Comparison of ENCODE assay signal across 28 cellular contexts in genomic region chr13:110358381-110358780, GRCh38. TPM values are rescaled to one million over a fixed set of nuclear protein-coding genes. Genes with fewer than 3 reads are reported as not detected.
"Had no signal": no experiment of that assay in that cellular context is flagged by ENCODE, and none has a peak within 500 bp of the region (broad histone marks: within the 10 kb centered on the region; RNA-seq: fewer than 3 reads in every experiment).

No MANE protein-coding gene starts in this region.

- ATAC-seq: activated CD4-positive, CD25-positive, alpha-beta regulatory T cell treated with anti-CD3 and anti-CD28 coated beads, Interleukin-2, amount 50 U/mL, for 24 hours; activated T-cell treated with anti-CD3 and anti-CD28 coated beads, Interleukin-2, amount 50 U/mL, for 4 hours; activated T-helper 17 cell treated with anti-CD3 and anti-CD28 coated beads, Interleukin-2, amount 50 U/mL, for 72 hours; left colon; sciatic nerve had no signal

- H3K27me3 Mint-ChIP-seq: activated CD4-positive, alpha-beta memory T cell treated with anti-CD3 and anti-CD28 coated beads, Interleukin-2, amount 10 ng/mL, durations not matched to agents 7 days and 5 days had no signal

- H3K4me1 ChIP-seq: breast epithelium had no signal

- H3K4me1 Mint-ChIP-seq: activated CD4-positive, alpha-beta memory T cell treated with anti-CD3 and anti-CD28 coated beads, Interleukin-2, amount 10 ng/mL, durations not matched to agents 7 days and 5 days; activated CD4-positive, alpha-beta T cell treated with anti-CD3 and anti-CD28 coated beads, Interleukin-2, amount 10 ng/mL, durations not matched to agents 24 days and 14 days; activated T-helper 17 cell treated with anti-CD3 and anti-CD28 coated beads, Interleukin-2, amount 50 U/mL, for 72 hours; memory B cell had no signal

- H3K27ac ChIP-seq: breast epithelium, hepatocyte, SK-N-MC, testis, upper lobe of left lung, vagina, VCaP had no signal

- H3K36me3 ChIP-seq: breast epithelium, esophagus squamous epithelium, vagina had no signal

- H3K4me3 Mint-ChIP-seq: activated CD4-positive, alpha-beta memory T cell treated with anti-CD3 and anti-CD28 coated beads, Interleukin-2, amount 10 ng/mL, durations not matched to agents 7 days and 5 days; activated CD4-positive, alpha-beta T cell treated with anti-CD3 and anti-CD28 coated beads, Interleukin-2, amount 10 ng/mL, durations not matched to agents 24 days and 14 days; activated T-cell treated with anti-CD3 and anti-CD28 coated beads, Interleukin-2, amount 50 U/mL, for 4 hours; activated T-helper 17 cell treated with anti-CD3 and anti-CD28 coated beads, Interleukin-2, amount 50 U/mL, for 72 hours; dendritic cell treated with granulocyte-macrophage colony-stimulating factor and Interleukin-4, amounts not matched to agents 40 ng/mL and 50 ng/mL, for 4 days; memory B cell; nephron had no signal

- FAIRE-seq: TTC549 had no signal

- H3K27me3 ChIP-seq: breast epithelium, esophagus squamous epithelium, hepatocyte, testis, upper lobe of left lung, vagina had no signal

- DNase-seq: activated CD4-positive, alpha-beta memory T cell treated with anti-CD3 and anti-CD28 coated beads, Interleukin-2, amount 10 ng/mL, durations not matched to agents 7 days and 5 days; activated CD4-positive, alpha-beta T cell treated with anti-CD3 and anti-CD28 coated beads, Interleukin-2, amount 10 ng/mL, durations not matched to agents 24 days and 14 days; activated gamma-delta T cell treated with Interleukin-2 at 50 U/mL for 16 hours; activated naive CD4-positive, alpha-beta T cell treated with anti-CD3 and anti-CD28 coated beads, Interleukin-2, amount 50 U/mL, for 16 hours; activated T-cell treated with anti-CD3 and anti-CD28 coated beads, Interleukin-2, amount 50 U/mL, for 4 hours; amniotic stem cell; central memory CD4-positive, alpha-beta T cell; esophagus squamous epithelium; kidney; left colon; stimulated activated CD4-positive, alpha-beta T cell treated with anti-CD3 and anti-CD28 coated beads, Interleukin-15, amount 100 ng/mL, for 24 hours; stimulated activated CD4-positive, alpha-beta T cell treated with anti-CD3 and anti-CD28 coated beads, Interleukin-2, amount 100 ng/mL, for 24 hours; stimulated activated naive CD4-positive, alpha-beta T cell; T-helper 9 cell; testis; upper lobe of left lung had no signal

- H2AFZ ChIP-seq: hepatocyte had no signal

- H3K9me3 Mint-ChIP-seq: activated CD4-positive, alpha-beta memory T cell treated with anti-CD3 and anti-CD28 coated beads, Interleukin-2, amount 10 ng/mL, durations not matched to agents 7 days and 5 days; activated CD4-positive, alpha-beta T cell treated with anti-CD3 and anti-CD28 coated beads, Interleukin-2, amount 10 ng/mL, durations not matched to agents 24 days and 14 days; activated T-cell treated with anti-CD3 and anti-CD28 coated beads, Interleukin-2, amount 50 U/mL, for 4 hours; activated T-helper 17 cell treated with anti-CD3 and anti-CD28 coated beads, Interleukin-2, amount 50 U/mL, for 72 hours; dendritic cell treated with granulocyte-macrophage colony-stimulating factor and Interleukin-4, amounts not matched to agents 40 ng/mL and 50 ng/mL, for 4 days; memory B cell; nephron had no signal

- H3K9me3 ChIP-seq: breast epithelium, esophagus squamous epithelium, testis, upper lobe of left lung, vagina had no signal

- H3K36me3 Mint-ChIP-seq: memory B cell had no signal

- H3K27ac Mint-ChIP-seq: activated CD4-positive, alpha-beta memory T cell treated with anti-CD3 and anti-CD28 coated beads, Interleukin-2, amount 10 ng/mL, durations not matched to agents 7 days and 5 days; activated CD4-positive, alpha-beta T cell treated with anti-CD3 and anti-CD28 coated beads, Interleukin-2, amount 10 ng/mL, durations not matched to agents 24 days and 14 days; activated T-helper 17 cell treated with anti-CD3 and anti-CD28 coated beads, Interleukin-2, amount 50 U/mL, for 72 hours; dendritic cell treated with granulocyte-macrophage colony-stimulating factor and Interleukin-4, amounts not matched to agents 40 ng/mL and 50 ng/mL, for 4 days; memory B cell; nephron had no signal

- H3K4me2 ChIP-seq: hepatocyte had no signal

- H3K4me3 ChIP-seq: breast epithelium, esophagus squamous epithelium, hepatocyte, SK-N-MC, testis, upper lobe of left lung, vagina had no signal

RNA-seq across cellular contexts. Expression of gene COL4A2, which starts 51.3 kb away (rescaled TPM):
- total RNA-seq: activated CD4-positive, alpha-beta memory T cell treated with anti-CD3 and anti-CD28 coated beads, Interleukin-2, amount 10 ng/mL, durations not matched to agents 7 days and 5 days; activated CD4-positive, alpha-beta T cell treated with anti-CD3 and anti-CD28 coated beads, Interleukin-2, amount 10 ng/mL, durations not matched to agents 24 days and 14 days had no signal

RNA-seq across cellular contexts. Expression of gene COL4A1, which starts 51.4 kb away (rescaled TPM):
- total RNA-seq: activated CD4-positive, alpha-beta memory T cell treated with anti-CD3 and anti-CD28 coated beads, Interleukin-2, amount 10 ng/mL, durations not matched to agents 7 days and 5 days; activated CD4-positive, alpha-beta T cell treated with anti-CD3 and anti-CD28 coated beads, Interleukin-2, amount 10 ng/mL, durations not matched to agents 24 days and 14 days; activated T-helper 17 cell treated with anti-CD3 and anti-CD28 coated beads, Interleukin-2, amount 50 U/mL, for 72 hours had no signal
